18 cellular contexts compared by ENCODE assay signal in genomic region chr12:9149372-9149771, GRCh38.
A peak's percentile ranks its signal among the peaks of the same experiment; 100 is the strongest.
DNase-seq lines count a peak whose midpoint lies in the region; TF ChIP-seq lines count a peak whose summit lies in the region.
"Had no signal": no experiment of that assay in that cellular context is flagged by ENCODE, and none has a peak within 500 bp of the region (broad histone marks: within the 10 kb centered on the region; RNA-seq: fewer than 3 reads in every experiment).

No MANE protein-coding gene starts in this region.

- DNase-seq in GM10266 (ENCODE audit: extremely low spot score) (no peak), HFF-Myc (ENCODE audit: extremely low read depth, low read depth) (no peak), iPS DF 6.9 (ENCODE audit: low read depth, low spot score) (peak; percentile 20), AG20443 (ENCODE audit: low spot score) (no peak), inferior parietal cortex (ENCODE audit: extremely low spot score) (no peak), HPDE6-E6E7 (ENCODE audit: extremely low spot score) (no peak)
- DNase-seq: activated CD4-positive, alpha-beta T cell treated with anti-CD3 and anti-CD28 coated beads, Interleukin-2, amount 50 U/mL, for 48 hours; activated naive CD8-positive, alpha-beta T cell treated with anti-CD3 and anti-CD28 coated beads, Interleukin-2, amount 10 ng/mL, durations not matched to agents 7 days and 5 days; activated T-cell treated with anti-CD3 and anti-CD28 coated beads, Interleukin-2, amount 50 U/mL, for 48 hours; Calu3; GF-D8; naive B cell; NCI-H146; NCI-H510A treated with DMSO at 0.1 percent for 48 hours; posterior cingulate gyrus; small intestine; tibial artery had no signal

- no peaks in the 10 kb centered on the region for H3K9me3 ChIP-seq in iPS DF 6.9 (ENCODE audit: control insufficient read depth, insufficient read depth, low read length)

- H3K4me1 ChIP-seq in iPS DF 6.9 (ENCODE audit: control insufficient read depth, insufficient read depth, low read length) = no peaks in the 10 kb centered on the region
- H3K4me1 ChIP-seq: tibial artery had no signal

- H3K4me3 ChIP-seq in HFF-Myc (replicated peaks; ENCODE audit: low read depth, low read length) = no peak overlapping the region
- H3K4me3 ChIP-seq in iPS DF 6.9 (ENCODE audit: low read length) = no peak overlapping the region
- H3K4me3 ChIP-seq: tibial artery had no signal

- WGBS in iPS DF 6.9 (ENCODE audit: insufficient coverage, insufficient read length) = no CpG with 5 or more reads among the region's 6 CpGs

- H3K27ac ChIP-seq in VCaP (no peak overlapping the region), iPS DF 6.9 (ENCODE audit: low read length) (no peak overlapping the region)
- H3K27ac ChIP-seq: tibial artery had no signal

- H3K36me3 ChIP-seq in iPS DF 6.9 (ENCODE audit: control insufficient read depth, insufficient read depth, low read length) = no peaks in the 10 kb centered on the region
- H3K36me3 ChIP-seq: tibial artery had no signal

- no peaks in the 10 kb centered on the region for H3K27me3 ChIP-seq in iPS DF 6.9 (ENCODE audit: control insufficient read depth, insufficient read depth, low read length)
- H3K27me3 ChIP-seq: tibial artery had no signal

- TF ChIP-seq CTCF in GM10266 (IDR thresholded peaks at IDR 0.05; ENCODE audit: control insufficient read depth, insufficient read depth, low read depth, missing control alignments) = peak; percentile 12
- peak; percentile 2 for TF ChIP-seq CTCF in HFF-Myc (IDR thresholded peaks at IDR 0.05; ENCODE audit: low read depth, low read length, missing control alignments)
- TF ChIP-seq CTCF in VCaP (conservative IDR thresholded peaks at IDR 0.05) = peak; percentile 30; the same call in 1 of the 2 replicates
